In the genomic region with DNA sequence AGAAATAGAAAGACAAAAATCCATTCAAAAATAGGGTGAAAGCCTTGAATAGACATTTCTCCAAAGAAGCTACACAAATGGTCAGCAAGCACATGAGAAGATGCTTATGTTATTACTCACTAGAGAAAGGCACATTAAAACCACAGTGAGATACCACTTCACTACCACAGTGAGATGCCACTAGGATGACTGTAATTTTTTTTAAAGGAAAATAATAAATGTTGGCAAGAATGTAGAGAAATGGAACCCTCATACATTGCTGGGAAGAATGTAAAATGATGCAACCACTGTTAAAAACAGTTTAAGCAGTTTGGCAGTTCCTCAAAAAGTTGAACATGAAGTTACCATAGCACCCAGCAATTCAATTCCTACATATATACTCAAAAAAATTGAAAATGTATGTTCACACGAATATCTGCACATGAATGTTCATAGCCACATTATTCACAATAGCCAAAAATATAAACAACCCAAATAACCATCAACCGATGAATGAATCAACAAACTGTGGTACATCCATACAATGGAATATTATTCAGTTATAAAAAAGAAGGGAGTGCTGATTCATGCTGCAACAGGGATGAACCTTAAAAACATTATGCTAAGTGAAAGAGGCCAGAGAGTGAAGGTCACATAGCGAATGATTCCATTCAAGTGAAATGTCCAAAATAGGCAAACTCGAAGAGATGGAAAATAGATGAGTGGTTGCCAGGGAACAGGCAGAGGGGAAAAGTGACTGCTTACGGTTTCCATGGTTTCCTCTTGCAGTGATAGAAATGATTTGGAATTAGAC, we compare ENCODE assay signal across 13 cellular contexts.
DNase-seq lines count a peak whose midpoint lies in the region; TF ChIP-seq lines count a peak whose summit lies in the region.
"Had no signal": no experiment of that assay in that cellular context is flagged by ENCODE, and none has a peak within 500 bp of the region (broad histone marks: within the 10 kb centered on the region; RNA-seq: fewer than 3 reads in every experiment).

No MANE protein-coding gene starts in this region.

- H3K36me3 ChIP-seq in OCI-LY7 (ENCODE audit: insufficient read depth, low read length) (no peaks in the 10 kb centered on the region; the same call in 1 of the 2 replicates), prostate gland (no peaks in the 10 kb centered on the region)
- H3K36me3 ChIP-seq: gastroesophageal sphincter, thoracic aorta had no signal

- intact Hi-C loops in OCI-LY7 (cut with micrococcal nuclease; ENCODE audit: unreplicated experiment), result no loop called here
- intact Hi-C loops in prostate gland (cut with DNase I), result no loop called here

- H3K4me3 ChIP-seq in AG10803 (ENCODE audit: low read length) (no peak overlapping the region), OCI-LY7 (ENCODE audit: low read depth, low read length, poor library complexity, severe bottlenecking) (no peak overlapping the region), cardiac fibroblast (replicated peaks in 1 of 2; ENCODE audit: low read depth in 2 of 2, low read length in 2 of 2) (no peak overlapping the region), prostate gland (no peak overlapping the region)
- H3K4me3 ChIP-seq: gastroesophageal sphincter, thoracic aorta had no signal

- H3K4me2 ChIP-seq in OCI-LY7 (ENCODE audit: low read length), result no peak overlapping the region

- peaks cover 20% of the 10 kb centered on the region for H3K9me3 ChIP-seq in OCI-LY7 (ENCODE audit: low read length)
- H3K9me3 ChIP-seq in prostate gland, result no peaks in the 10 kb centered on the region
- H3K9me3 ChIP-seq: gastroesophageal sphincter had no signal

- 97% methylated on average over 5 of the region's 5 CpGs for WGBS in prostate gland

- TF ChIP-seq CTCF in AG10803 (conservative IDR thresholded peaks at IDR 0.05; ENCODE audit: low read length) (no peak), OCI-LY7 (conservative IDR thresholded peaks at IDR 0.05; ENCODE audit: low read length) (no peak), cardiac fibroblast (IDR thresholded peaks at IDR 0.05; ENCODE audit: low read depth, low read length) (no peak), prostate gland (IDR thresholded peaks at IDR 0.05) (no peak)

- POLR2A ChIA-PET in OCI-LY7 (lab: Charles Lee), result no interaction called here

- H3K4me1 ChIP-seq in OCI-LY7 (ENCODE audit: insufficient read depth, low read length, poor library complexity, severe bottlenecking) (peaks cover 86% of the 10 kb centered on the region), prostate gland (replicated peaks) (no peaks in the 10 kb centered on the region)

- no peaks in the 10 kb centered on the region for H3K27me3 ChIP-seq in prostate gland (replicated peaks; ENCODE audit: insufficient read depth)
- H3K27me3 ChIP-seq: gastroesophageal sphincter had no signal

- CTCF ChIA-PET in OCI-LY7 (lab: Charles Lee; ENCODE audit: unreplicated experiment), result no interaction called here

- no peak overlapping the region for H2AFZ ChIP-seq in OCI-LY7 (ENCODE audit: low read length)

- no TSS peak for BruUV-seq in OCI-LY7 (replicated peaks; lab: Mats Ljungman, UMichigan)

- H4K20me1 ChIP-seq in OCI-LY7 (ENCODE audit: insufficient read depth, low read length), result no peaks in the 10 kb centered on the region

- DNase-seq in AG10803 (ENCODE audit: low read depth) (peak; percentile 99), OCI-LY7 (ENCODE audit: low spot score) (no peak), cardiac fibroblast (ENCODE audit: low read depth in 2 of 2) (peak; percentile 94 to 98), lung microvascular endothelial cell (ENCODE audit: low read depth in 2 of 2) (peak; percentile 12 to 44), prostate gland (ENCODE audit: low spot score) (no peak), SK-N-DZ (ENCODE audit: low spot score) (no peak), SHP77 (lab: John Stamatoyannopoulos, UW) (no peak)
- no peak for DNase-seq in stimulated activated CD4-positive, alpha-beta T cell treated with anti-CD3 and anti-CD28 coated beads, Interleukin-4, amount 100 ng/mL, for 1 hour
- DNase-seq: activated T-cell treated with anti-CD3 and anti-CD28 coated beads, Interleukin-2, amount 50 U/mL, for 4 hours; CD4-positive, alpha-beta memory T cell; NCI-H446 treated with DMSO at 0.1 percent for 48 hours had no signal

- H3K27ac ChIP-seq in OCI-LY7 (ENCODE audit: low read depth, low read length, poor library complexity, severe bottlenecking) (peak overlapping the region; percentile 90), prostate gland (no peak overlapping the region)
- H3K27ac ChIP-seq: thoracic aorta had no signal

- no peaks in the 10 kb centered on the region for H3K9me2 ChIP-seq in OCI-LY7 (ENCODE audit: insufficient read depth, low read length)

- TF ChIP-seq POLR2A in prostate gland (IDR thresholded peaks at IDR 0.05), result no peak

- H3K79me2 ChIP-seq in OCI-LY7 (ENCODE audit: insufficient read depth, low read depth, low read length), result no peaks in the 10 kb centered on the region

Comparison
In these comparisons a context has a peak if more than half of its experiments do, and no peak if none do; other contexts are left out.
1. DNase-seq: peak in AG10803 (single experiment), cardiac fibroblast (2 of 2) and lung microvascular endothelial cell (2 of 2); none in OCI-LY7 (single experiment), prostate gland (single experiment), SK-N-DZ (single experiment), SHP77 (0 of 2) and stimulated activated CD4-positive, alpha-beta T cell treated with anti-CD3 and anti-CD28 coated beads, Interleukin-4, amount 100 ng/mL, for 1 hour (single experiment).